In genomic region chr11:84316866-84317560, GRCh38 we compare ENCODE assay signal across 11 cellular contexts.
DNase-seq lines count a peak whose midpoint lies in the region; ATAC-seq and TF ChIP-seq lines count a peak whose summit lies in the region.
"Had no signal": no experiment of that assay in that cellular context is flagged by ENCODE, and none has a peak within 500 bp of the region (broad histone marks: within the 10 kb centered on the region; RNA-seq: fewer than 3 reads in every experiment).

No MANE protein-coding gene starts in this region.

- no peaks in the 10 kb centered on the region for H3K27me3 ChIP-seq in Peyer's patch
- H3K27me3 ChIP-seq: cardiac muscle cell had no signal

- peaks cover 22% of the 10 kb centered on the region for H3K9me3 Mint-ChIP-seq in central memory CD8-positive, alpha-beta T cell
- H3K9me3 Mint-ChIP-seq in stimulated activated effector memory CD8-positive, alpha-beta T cell treated with anti-CD3 and anti-CD28 coated beads, Interleukin-12 subunit alpha, Interleukin-12 subunit beta, amount 100 ng/mL, for 72 hours = peaks cover 16% of the 10 kb centered on the region
- peaks cover 8% of the 10 kb centered on the region for H3K9me3 Mint-ChIP-seq in activated CD8-positive, alpha-beta memory T cell treated with anti-CD3 and anti-CD28 coated beads, Interleukin-2, amount 10 ng/mL, durations not matched to agents 7 days and 5 days (ENCODE audit: low read depth)

- H3K9me3 ChIP-seq in Peyer's patch = no peaks in the 10 kb centered on the region

- H3K4me3 Mint-ChIP-seq in central memory CD8-positive, alpha-beta T cell = no peak overlapping the region
- H3K4me3 Mint-ChIP-seq in stimulated activated effector memory CD8-positive, alpha-beta T cell treated with anti-CD3 and anti-CD28 coated beads, Interleukin-12 subunit alpha, Interleukin-12 subunit beta, amount 100 ng/mL, for 72 hours = no peak overlapping the region
- no peak overlapping the region for H3K4me3 Mint-ChIP-seq in activated CD8-positive, alpha-beta memory T cell treated with anti-CD3 and anti-CD28 coated beads, Interleukin-2, amount 10 ng/mL, durations not matched to agents 7 days and 5 days
- H3K4me3 Mint-ChIP-seq: activated CD4-positive, alpha-beta T cell treated with anti-CD3 and anti-CD28 coated beads for 36 hours had no signal

- H3K27me3 Mint-ChIP-seq in central memory CD8-positive, alpha-beta T cell = no peaks in the 10 kb centered on the region
- no peaks in the 10 kb centered on the region for H3K27me3 Mint-ChIP-seq in activated CD8-positive, alpha-beta memory T cell treated with anti-CD3 and anti-CD28 coated beads, Interleukin-2, amount 10 ng/mL, durations not matched to agents 7 days and 5 days
- H3K27me3 Mint-ChIP-seq: activated CD4-positive, alpha-beta T cell treated with anti-CD3 and anti-CD28 coated beads for 36 hours had no signal

- H3K4me1 Mint-ChIP-seq in central memory CD8-positive, alpha-beta T cell = no peaks in the 10 kb centered on the region
- H3K4me1 Mint-ChIP-seq in stimulated activated effector memory CD8-positive, alpha-beta T cell treated with anti-CD3 and anti-CD28 coated beads, Interleukin-12 subunit alpha, Interleukin-12 subunit beta, amount 100 ng/mL, for 72 hours = no peaks in the 10 kb centered on the region
- no peaks in the 10 kb centered on the region for H3K4me1 Mint-ChIP-seq in activated CD8-positive, alpha-beta memory T cell treated with anti-CD3 and anti-CD28 coated beads, Interleukin-2, amount 10 ng/mL, durations not matched to agents 7 days and 5 days
- H3K4me1 Mint-ChIP-seq: activated CD4-positive, alpha-beta T cell treated with anti-CD3 and anti-CD28 coated beads for 36 hours had no signal

- DNase-seq in LHCN-M2 (ENCODE audit: low read depth) (peak; percentile 54), left kidney (ENCODE audit: low read depth, low spot score) (peak; percentile 22), Peyer's patch (no peak)
- no peak for DNase-seq in central memory CD8-positive, alpha-beta T cell (ENCODE audit: low spot score in 2 of 2)
- no peak for DNase-seq in stimulated activated effector memory CD8-positive, alpha-beta T cell treated with anti-CD3 and anti-CD28 coated beads, Interleukin-12 subunit alpha, Interleukin-12 subunit beta, amount 100 ng/mL, for 72 hours (ENCODE audit: low spot score in 2 of 2)
- no peak for DNase-seq in activated CD8-positive, alpha-beta memory T cell treated with anti-CD3 and anti-CD28 coated beads, Interleukin-2, amount 10 ng/mL, durations not matched to agents 7 days and 5 days
- DNase-seq: activated CD4-positive, alpha-beta T cell treated with anti-CD3 and anti-CD28 coated beads for 36 hours; NCI-H524 treated with DMSO at 0.1 percent for 48 hours had no signal

- TF ChIP-seq CTCF in Peyer's patch (IDR thresholded peaks at IDR 0.05) = no peak

- no peak overlapping the region for H3K27ac ChIP-seq in Peyer's patch
- H3K27ac ChIP-seq: cardiac muscle cell had no signal

- TF ChIP-seq POLR2A in Peyer's patch (IDR thresholded peaks at IDR 0.05) (no peak), GM18505 (IDR thresholded peaks at IDR 0.05; ENCODE audit: borderline replicate concordance, extremely low read depth, insufficient read depth, insufficient read length) (no peak)

- ATAC-seq in central memory CD8-positive, alpha-beta T cell (replicated peaks; ENCODE audit: extremely low read depth, poor library complexity, severe bottlenecking) = peak; percentile 14
- ATAC-seq in stimulated activated effector memory CD8-positive, alpha-beta T cell treated with anti-CD3 and anti-CD28 coated beads, Interleukin-12 subunit alpha, Interleukin-12 subunit beta, amount 100 ng/mL, for 72 hours = peak; percentile 34
- ATAC-seq in activated CD8-positive, alpha-beta memory T cell treated with anti-CD3 and anti-CD28 coated beads, Interleukin-2, amount 10 ng/mL, durations not matched to agents 7 days and 5 days = no peak
- no peak for ATAC-seq in HG02571 (IDR thresholded peaks at IDR 0.05; ENCODE audit: unreplicated experiment)
- no peak for ATAC-seq in GM18505 (IDR thresholded peaks at IDR 0.05; ENCODE audit: unreplicated experiment)
- ATAC-seq: activated CD4-positive, alpha-beta T cell treated with anti-CD3 and anti-CD28 coated beads for 36 hours had no signal

- H3K4me1 ChIP-seq in Peyer's patch = no peaks in the 10 kb centered on the region

- CTCF ChIA-PET in activated CD8-positive, alpha-beta memory T cell treated with anti-CD3 and anti-CD28 coated beads, Interleukin-2, amount 10 ng/mL, durations not matched to agents 7 days and 5 days (lab: Charles Lee) = no interaction called here

- no peak overlapping the region for H3K4me3 ChIP-seq in Peyer's patch
- H3K4me3 ChIP-seq: cardiac muscle cell had no signal

- H3K36me3 ChIP-seq in Peyer's patch = no peaks in the 10 kb centered on the region
- H3K36me3 ChIP-seq: cardiac muscle cell had no signal

- peaks cover 2% of the 10 kb centered on the region for H3K36me3 Mint-ChIP-seq in central memory CD8-positive, alpha-beta T cell (ENCODE audit: insufficient read depth)
- no peaks in the 10 kb centered on the region for H3K36me3 Mint-ChIP-seq in stimulated activated effector memory CD8-positive, alpha-beta T cell treated with anti-CD3 and anti-CD28 coated beads, Interleukin-12 subunit alpha, Interleukin-12 subunit beta, amount 100 ng/mL, for 72 hours
- H3K36me3 Mint-ChIP-seq in activated CD8-positive, alpha-beta memory T cell treated with anti-CD3 and anti-CD28 coated beads, Interleukin-2, amount 10 ng/mL, durations not matched to agents 7 days and 5 days = no peaks in the 10 kb centered on the region

- no peak overlapping the region for H3K27ac Mint-ChIP-seq in central memory CD8-positive, alpha-beta T cell (ENCODE audit: low read depth)
- no peak overlapping the region for H3K27ac Mint-ChIP-seq in stimulated activated effector memory CD8-positive, alpha-beta T cell treated with anti-CD3 and anti-CD28 coated beads, Interleukin-12 subunit alpha, Interleukin-12 subunit beta, amount 100 ng/mL, for 72 hours
- no peak overlapping the region for H3K27ac Mint-ChIP-seq in activated CD8-positive, alpha-beta memory T cell treated with anti-CD3 and anti-CD28 coated beads, Interleukin-2, amount 10 ng/mL, durations not matched to agents 7 days and 5 days
- H3K27ac Mint-ChIP-seq: activated CD4-positive, alpha-beta T cell treated with anti-CD3 and anti-CD28 coated beads for 36 hours had no signal

Comparison
In these comparisons a context has a peak if more than half of its experiments do, and no peak if none do; other contexts are left out.
1. DNase-seq: peak in LHCN-M2 (single experiment) and left kidney (single experiment); none in central memory CD8-positive, alpha-beta T cell (0 of 2), stimulated activated effector memory CD8-positive, alpha-beta T cell treated with anti-CD3 and anti-CD28 coated beads, Interleukin-12 subunit alpha, Interleukin-12 subunit beta, amount 100 ng/mL, for 72 hours (0 of 2), activated CD8-positive, alpha-beta memory T cell treated with anti-CD3 and anti-CD28 coated beads, Interleukin-2, amount 10 ng/mL, durations not matched to agents 7 days and 5 days (single experiment) and Peyer's patch (0 of 3).
2. ATAC-seq: peak in central memory CD8-positive, alpha-beta T cell (single experiment) and stimulated activated effector memory CD8-positive, alpha-beta T cell treated with anti-CD3 and anti-CD28 coated beads, Interleukin-12 subunit alpha, Interleukin-12 subunit beta, amount 100 ng/mL, for 72 hours (single experiment); none in activated CD8-positive, alpha-beta memory T cell treated with anti-CD3 and anti-CD28 coated beads, Interleukin-2, amount 10 ng/mL, durations not matched to agents 7 days and 5 days (single experiment), HG02571 (single experiment) and GM18505 (single experiment).